In the genomic region with DNA sequence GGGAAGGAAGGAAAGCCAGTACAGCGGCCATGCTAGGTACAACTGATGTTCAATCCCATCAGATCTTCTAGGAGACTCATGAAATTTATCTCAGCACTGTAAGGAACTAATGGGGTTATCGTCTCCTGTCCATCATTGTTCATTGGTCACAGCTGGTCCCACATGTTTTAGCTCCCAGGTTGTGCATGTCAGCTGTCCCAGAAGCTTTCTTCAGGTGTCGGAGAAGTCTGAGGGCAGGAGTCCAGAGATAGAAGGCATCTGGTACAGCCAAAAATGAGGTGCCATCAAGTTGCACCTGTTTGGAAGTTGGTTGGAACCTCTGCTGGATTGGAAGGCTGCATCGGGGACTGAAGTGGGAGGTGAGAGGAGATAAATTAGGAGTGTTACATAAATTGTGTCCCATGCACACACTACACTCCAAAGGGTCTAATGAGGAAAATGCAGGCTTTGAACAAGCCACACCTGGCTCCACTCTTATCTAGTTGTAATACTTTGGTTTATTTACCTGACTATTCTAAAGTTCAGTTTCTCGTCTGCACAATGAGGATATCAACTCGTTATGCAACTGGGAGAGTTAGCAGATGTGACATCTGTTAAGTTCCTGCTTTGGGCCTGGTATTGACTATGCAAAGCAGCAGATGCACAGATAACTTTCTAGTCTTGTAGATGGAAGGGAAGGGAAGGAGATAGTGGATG, we compare ENCODE assay signal across 17 cellular contexts.
"Had no signal": no experiment of that assay in that cellular context is flagged by ENCODE, and none has a peak within 500 bp of the region (broad histone marks: within the 10 kb centered on the region; RNA-seq: fewer than 3 reads in every experiment).

No MANE protein-coding gene starts in this region.

- H3K4me3 ChIP-seq: tibial artery, vagina had no signal

- H3K4me3 Mint-ChIP-seq: dendritic cell treated with granulocyte-macrophage colony-stimulating factor and Interleukin-4, amounts not matched to agents 40 ng/mL and 50 ng/mL, for 4 days; nephron; T-helper 2 cell treated with Interferon-gamma antibody and Interleukin-4, amounts not matched to agents 5 μg/mL and 100 μg/mL, for 36 hours had no signal

- H3K36me3 Mint-ChIP-seq: activated naive CD4-positive, alpha-beta T cell treated with anti-CD3 and anti-CD28 coated beads, Interleukin-2, amount 50 U/mL, for 72 hours; immature natural killer cell had no signal

- H3K27me3 ChIP-seq: brain microvascular endothelial cell, tibial artery, vagina had no signal

- DNase-seq: activated CD4-positive, alpha-beta T cell treated with anti-CD3 and anti-CD28 coated beads, Interleukin-2, amount 50 U/mL, for 4 hours; activated CD4-positive, CD25-positive, alpha-beta regulatory T cell treated with anti-CD3 and anti-CD28 coated beads, Interleukin-2, amount 50 U/mL, for 72 hours; activated effector memory CD4-positive, alpha-beta T cell treated with Interleukin-2 at 50 U/mL for 16 hours; activated T-cell treated with anti-CD3 and anti-CD28 coated beads, Interleukin-2, amount 50 U/mL, for 1 hour; amniotic stem cell; brain microvascular endothelial cell; immature natural killer cell; left cardiac atrium; mammary epithelial cell; occipital lobe; stimulated activated CD4-positive, alpha-beta T cell treated with anti-CD3 and anti-CD28 coated beads, Interleukin-2, amount 100 ng/mL, for 48 hours; tibial artery had no signal

- ATAC-seq: activated naive CD4-positive, alpha-beta T cell treated with anti-CD3 and anti-CD28 coated beads, Interleukin-2, amount 50 U/mL, for 72 hours; left cardiac atrium had no signal

- H3K36me3 ChIP-seq: brain microvascular endothelial cell, tibial artery, vagina had no signal

- H3K9me3 Mint-ChIP-seq: activated naive CD4-positive, alpha-beta T cell treated with anti-CD3 and anti-CD28 coated beads, Interleukin-2, amount 50 U/mL, for 72 hours; dendritic cell treated with granulocyte-macrophage colony-stimulating factor and Interleukin-4, amounts not matched to agents 40 ng/mL and 50 ng/mL, for 4 days; nephron; T-helper 2 cell treated with Interferon-gamma antibody and Interleukin-4, amounts not matched to agents 5 μg/mL and 100 μg/mL, for 36 hours had no signal

- H3K27ac ChIP-seq: brain microvascular endothelial cell, tibial artery, vagina had no signal

- H3K9me3 ChIP-seq: tibial artery, vagina had no signal

- H3K27ac Mint-ChIP-seq: activated naive CD4-positive, alpha-beta T cell treated with anti-CD3 and anti-CD28 coated beads, Interleukin-2, amount 50 U/mL, for 72 hours; dendritic cell treated with granulocyte-macrophage colony-stimulating factor and Interleukin-4, amounts not matched to agents 40 ng/mL and 50 ng/mL, for 4 days; immature natural killer cell; nephron; T-helper 2 cell treated with Interferon-gamma antibody and Interleukin-4, amounts not matched to agents 5 μg/mL and 100 μg/mL, for 36 hours had no signal
